ENCODE assay signal across 1 cellular context in genomic region chr19:2270572-2271515, GRCh38.
TF ChIP-seq lines count a peak whose summit lies in the region.

No MANE protein-coding gene starts in this region.

TF ChIP-seq in K562, 482 proteins besides CTCF, POLR2A, EP300 and RAD21 (continued from another document and continues in another):
- TF ChIP-seq BRCA1 (IDR thresholded peaks at IDR 0.05) (no peak), BRCA1 (CRISPR knock-in tag; IDR thresholded peaks at IDR 0.05) (no peak), NR3C1 (CRISPR knock-in tag; IDR thresholded peaks at IDR 0.05) (no peak), MGA (IDR thresholded peaks at IDR 0.05) (no peak), THAP12 (CRISPR knock-in tag; IDR thresholded peaks at IDR 0.05) (peak; percentile 33; the same call in 1 of the 2 replicates), NFE2 (IDR thresholded peaks at IDR 0.05; ENCODE audit: low read depth) (no peak), ARHGAP35 (IDR thresholded peaks at IDR 0.05; ENCODE audit: partially characterized antibody) (no peak), RBM22 (IDR thresholded peaks at IDR 0.05; ENCODE audit: low read depth, low read length, poor library complexity, severe bottlenecking) (peak; percentile 69), ZNF347 (CRISPR knock-in tag; IDR thresholded peaks at IDR 0.05; ENCODE audit: low read depth) (no peak), ZNF121 (CRISPR knock-in tag; conservative IDR thresholded peaks at IDR 0.05) (no peak), PATZ1 (CRISPR knock-in tag; IDR thresholded peaks at IDR 0.05; ENCODE audit: borderline replicate concordance) (no peak), CREBBP (IDR thresholded peaks at IDR 0.05; ENCODE audit: low read depth, low read length) (no peak), CREM (IDR thresholded peaks at IDR 0.05; ENCODE audit: low read depth) (peak; percentile 77), BRF2 (IDR thresholded peaks at IDR 0.05; ENCODE audit: borderline replicate concordance, insufficient read depth, insufficient read length) (no peak), ZNF695 (CRISPR knock-in tag; IDR thresholded peaks at IDR 0.05) (no peak), POLR2H (tag; IDR thresholded peaks at IDR 0.05; ENCODE audit: low read depth) (0 out of 2 replicates have a peak, but pooled peaks have one; percentile 32), CTBP1 (IDR thresholded peaks at IDR 0.05; ENCODE audit: borderline replicate concordance) (no peak), NRF1 (conservative IDR thresholded peaks at IDR 0.05 in 1 of 2, IDR thresholded peaks at IDR 0.05 in 1 of 2) (peak; percentile 63 to 71), NCOA6 (IDR thresholded peaks at IDR 0.05) (no peak), SRSF1 (IDR thresholded peaks at IDR 0.05; ENCODE audit: low read depth, low read length) (no peak), ATF2 (CRISPR knock-in tag; IDR thresholded peaks at IDR 0.05) (no peak), ERF (CRISPR knock-in tag; IDR thresholded peaks at IDR 0.05) (peak; percentile 90), BHLHE40 (IDR thresholded peaks at IDR 0.05; ENCODE audit: low read length) (no peak), SAP30 (IDR thresholded peaks at IDR 0.05; ENCODE audit: borderline replicate concordance, insufficient read depth, low read depth, low read length, poor library complexity, severe bottlenecking) (peak; percentile 32), EGR1 (conservative IDR thresholded peaks at IDR 0.05) (peak; percentile 53), ZNF239 (CRISPR knock-in tag; IDR thresholded peaks at IDR 0.05) (no peak), RBFOX2 (IDR thresholded peaks at IDR 0.05; ENCODE audit: low read depth, low read length) (peak; percentile 73), MECOM (CRISPR knock-in tag; IDR thresholded peaks at IDR 0.05) (no peak), TAF1 (IDR thresholded peaks at IDR 0.05; ENCODE audit: control insufficient read depth, extremely low read depth, insufficient read depth, low read length, severe bottlenecking) (peak; percentile 58), HNRNPK (IDR thresholded peaks at IDR 0.05; ENCODE audit: low read depth, low read length, poor library complexity, severe bottlenecking) (no peak), ZNF57 (CRISPR knock-in tag; IDR thresholded peaks at IDR 0.05) (no peak), ATF3 (IDR thresholded peaks at IDR 0.05) (peak; percentile 89), ATF3 (CRISPR knock-in tag; conservative IDR thresholded peaks at IDR 0.05) (no peak), ZBED1 (IDR thresholded peaks at IDR 0.05) (no peak), ZNF133 (CRISPR knock-in tag; IDR thresholded peaks at IDR 0.05) (no peak), ZKSCAN8 (CRISPR knock-in tag; IDR thresholded peaks at IDR 0.05) (no peak), CREB3L1 (IDR thresholded peaks at IDR 0.05; ENCODE audit: borderline replicate concordance, low read depth) (0 out of 2 replicates have a peak, but pooled peaks have one; percentile 18), KLF10 (CRISPR knock-in tag; IDR thresholded peaks at IDR 0.05) (no peak), ZBTB43 (CRISPR knock-in tag; IDR thresholded peaks at IDR 0.05) (no peak), POLR2B (IDR thresholded peaks at IDR 0.05; ENCODE audit: low read depth, partially characterized antibody) (no peak), ARID2 (IDR thresholded peaks at IDR 0.05) (no peak), SMAD4 (CRISPR knock-in tag; conservative IDR thresholded peaks at IDR 0.05) (0 out of 2 replicates have a peak, but pooled peaks have one; percentile 31), PML (IDR thresholded peaks at IDR 0.05; ENCODE audit: low read length) (0 out of 2 replicates have a peak, but pooled peaks have one; percentile 33)
